11 cellular contexts compared by ENCODE assay signal in the genomic region with DNA sequence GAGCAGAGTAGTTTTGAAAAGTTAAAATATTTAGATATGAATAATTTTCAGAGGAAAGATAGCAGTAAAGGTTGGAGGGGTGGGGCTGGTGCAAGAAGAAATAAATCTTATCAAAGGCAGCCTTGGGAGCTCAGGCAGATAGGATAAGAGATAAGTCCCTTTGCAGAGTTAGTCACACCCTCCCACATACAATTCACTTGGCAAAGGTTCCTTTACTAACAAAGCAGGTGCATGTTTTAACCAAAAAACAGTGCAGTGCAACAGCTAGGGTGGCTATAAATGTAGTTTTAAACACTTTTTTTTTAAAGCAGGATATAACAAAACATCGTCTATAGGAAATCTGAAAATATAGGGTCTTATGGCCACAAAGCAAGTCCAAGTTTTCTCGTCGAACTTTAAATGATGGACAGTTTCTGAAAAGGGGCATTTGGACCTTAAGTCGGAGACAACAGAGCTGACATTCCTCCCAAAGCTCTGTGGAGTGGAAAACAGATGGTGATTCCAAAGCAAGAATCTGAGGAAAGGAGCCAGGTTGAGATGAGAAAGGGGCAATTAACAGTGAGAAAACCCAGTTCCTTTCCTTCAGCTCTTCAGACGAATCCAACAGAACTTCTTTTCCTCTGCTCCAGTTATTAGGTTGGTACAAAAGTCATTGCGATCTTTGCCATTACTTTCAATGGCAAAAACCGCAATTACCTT. TPM values are rescaled to one million over a fixed set of nuclear protein-coding genes. Genes with fewer than 3 reads are reported as not detected.
A peak's percentile ranks its signal among the peaks of the same experiment; 100 is the strongest.
DNase-seq lines count a peak whose midpoint lies in the region; ATAC-seq and TF ChIP-seq lines count a peak whose summit lies in the region.
"Had no signal": no experiment of that assay in that cellular context is flagged by ENCODE, and none has a peak within 500 bp of the region (broad histone marks: within the 10 kb centered on the region; RNA-seq: fewer than 3 reads in every experiment).

No MANE protein-coding gene starts in this region.

- WGBS in upper lobe of left lung, 2 donors: 81 to 85% methylated on average over 7 of the region's 7 CpGs

- no peak overlapping the region for H2AFZ ChIP-seq in Loucy (ENCODE audit: low read length)

- peak overlapping the region; percentile 80 for H3K27ac ChIP-seq in CD8-positive, alpha-beta T cell (ENCODE audit: low read depth, low read length)
- peak overlapping the region; percentile 66 for H3K27ac ChIP-seq in naive thymus-derived CD4-positive, alpha-beta T cell (ENCODE audit: low read depth, low read length)
- H3K27ac ChIP-seq in upper lobe of left lung: peak overlapping the region in 2 of 4 donors; percentile 45 to 57

- H3F3A ChIP-seq in Loucy (ENCODE audit: low read depth): peaks cover 22% of the 10 kb centered on the region; the same call in 1 of the 2 replicates

- no peaks in the 10 kb centered on the region for H3K9me2 ChIP-seq in Loucy (replicated peaks; ENCODE audit: low read depth, low read length)

- no peak for TF ChIP-seq CTCF in CD8-positive, alpha-beta T cell (IDR thresholded peaks at IDR 0.05)
- no peak for TF ChIP-seq CTCF in Loucy (conservative IDR thresholded peaks at IDR 0.05; ENCODE audit: low read length)
- no peak for TF ChIP-seq CTCF in upper lobe of left lung (IDR thresholded peaks at IDR 0.05)

- TF ChIP-seq POLR2A in upper lobe of left lung (IDR thresholded peaks at IDR 0.05): no peak

- no peaks in the 10 kb centered on the region for H3K9me3 Mint-ChIP-seq in CD8-positive, alpha-beta T cell
- peaks cover 0 to 7% (median 0%) of the 10 kb centered on the region in 11 donors for H3K9me3 Mint-ChIP-seq in naive thymus-derived CD4-positive, alpha-beta T cell
- H3K9me3 Mint-ChIP-seq: activated CD4-positive, alpha-beta memory T cell treated with anti-CD3 and anti-CD28 coated beads for 36 hours; activated naive CD8-positive, alpha-beta T cell treated with anti-CD3 and anti-CD28 coated beads, Interleukin-2, amount 10 ng/mL, durations not matched to agents 7 days and 5 days had no signal

- CTCF ChIA-PET in CD8-positive, alpha-beta T cell (lab: Charles Lee): interaction anchor here (1.0 to 1.4 kb wide), 4 partner anchors 12 to 55 kb away, joined by 4 to 6 read pairs (median 5); partner anchors contain the start of gene EPHA4
- CTCF ChIA-PET in naive thymus-derived CD4-positive, alpha-beta T cell (lab: Charles Lee): interaction anchor here (1.4 kb wide), 1 partner anchor 52 kb away, joined by 4 read pairs; no protein-coding TSS in a partner anchor

- peak overlapping the region; percentile 38 for H3K4me3 Mint-ChIP-seq in CD8-positive, alpha-beta T cell
- peak overlapping the region in 4 of 10 donors; percentile 1 to 67 (median 58) for H3K4me3 Mint-ChIP-seq in naive thymus-derived CD4-positive, alpha-beta T cell
- H3K4me3 Mint-ChIP-seq: activated CD4-positive, alpha-beta memory T cell treated with anti-CD3 and anti-CD28 coated beads for 36 hours; activated naive CD8-positive, alpha-beta T cell treated with anti-CD3 and anti-CD28 coated beads, Interleukin-2, amount 10 ng/mL, durations not matched to agents 7 days and 5 days had no signal

- H3K9me3 ChIP-seq in CD8-positive, alpha-beta T cell (ENCODE audit: low read length): no peaks in the 10 kb centered on the region
- H3K9me3 ChIP-seq in Loucy (ENCODE audit: insufficient read depth, low read depth, low read length): no peaks in the 10 kb centered on the region
- H3K9me3 ChIP-seq in naive thymus-derived CD4-positive, alpha-beta T cell (ENCODE audit: control insufficient read depth in 2 of 3, low read length in 3 of 3): no peaks in the 10 kb centered on the region
- no peaks in the 10 kb centered on the region for H3K9me3 ChIP-seq in upper lobe of left lung
- H3K9me3 ChIP-seq: Caco-2 had no signal

- H3K27me3 Mint-ChIP-seq in CD8-positive, alpha-beta T cell (ENCODE audit: low read depth): no peaks in the 10 kb centered on the region
- H3K27me3 Mint-ChIP-seq in naive thymus-derived CD4-positive, alpha-beta T cell: no peaks in the 10 kb centered on the region
- H3K27me3 Mint-ChIP-seq: activated CD4-positive, alpha-beta memory T cell treated with anti-CD3 and anti-CD28 coated beads for 36 hours; activated naive CD8-positive, alpha-beta T cell treated with anti-CD3 and anti-CD28 coated beads, Interleukin-2, amount 10 ng/mL, durations not matched to agents 7 days and 5 days had no signal

- no peak overlapping the region for H3K4me3 ChIP-seq in CD8-positive, alpha-beta T cell (ENCODE audit: low read depth, low read length)
- H3K4me3 ChIP-seq in Loucy (ENCODE audit: low read length, poor library complexity, severe bottlenecking) (peak overlapping the region; percentile 71), upper lobe of left lung (no peak overlapping the region)
- H3K4me3 ChIP-seq in naive thymus-derived CD4-positive, alpha-beta T cell (ENCODE audit: low read length): peak overlapping the region; percentile 28

- no peak overlapping the region for H3K27ac Mint-ChIP-seq in CD8-positive, alpha-beta T cell
- H3K27ac Mint-ChIP-seq in naive thymus-derived CD4-positive, alpha-beta T cell: no peak overlapping the region

- H3K9ac ChIP-seq in Loucy (ENCODE audit: low read depth, low read length, poor library complexity, severe bottlenecking): peak overlapping the region; percentile 82

- DNase-seq in CD8-positive, alpha-beta T cell: no peak
- DNase-seq in dermis blood vessel endothelial cell (peak; percentile 51), Ammon's horn (ENCODE audit: low spot score) (no peak), upper lobe of left lung (no peak), amniotic stem cell (lab: John Stamatoyannopoulos, UW) (no peak)
- no peak for DNase-seq in naive thymus-derived CD4-positive, alpha-beta T cell
- DNase-seq: activated naive CD8-positive, alpha-beta T cell treated with anti-CD3 and anti-CD28 coated beads, Interleukin-2, amount 10 ng/mL, durations not matched to agents 7 days and 5 days; SIG-M5 had no signal

- no peak for ATAC-seq in CD8-positive, alpha-beta T cell
- no peak for ATAC-seq in naive thymus-derived CD4-positive, alpha-beta T cell
- no peak for ATAC-seq in upper lobe of left lung (ENCODE audit: low FRiP score in 2 of 2)

- POLR2A ChIA-PET in CD8-positive, alpha-beta T cell (lab: Charles Lee): interaction anchor here (0.6 to 1.7 kb wide), 9 partner anchors 11 to 108 kb away, joined by 3 to 21 read pairs (median 4); partner anchors contain the start of gene EPHA4
- POLR2A ChIA-PET in naive thymus-derived CD4-positive, alpha-beta T cell (lab: Charles Lee): interaction anchor here (0.6 to 4.7 kb wide), 8 partner anchors 8 to 369 kb away, joined by 3 to 47 read pairs (median 4); partner anchors contain the start of gene EPHA4

- TF ChIP-seq EP300 in upper lobe of left lung (IDR thresholded peaks at IDR 0.05): no peak

- intact Hi-C loops in CD8-positive, alpha-beta T cell (cut with DNase I, micrococcal nuclease): loop anchor here (1.0 to 5.0 kb wide), 5 partner anchors 9 to 1977 kb away; partner anchors contain the start of genes EPHA4 (in 2 of the 2), CHPF (in 1 of the 2) and TMEM198 (in 1 of the 2)
- intact Hi-C loops in naive thymus-derived CD4-positive, alpha-beta T cell (cut with micrococcal nuclease): loop anchor here (1.0 to 10.0 kb wide), 7 partner anchors 9 to 208 kb away; partner anchors contain the start of gene EPHA4 (in 2 of the 2)

- no peaks in the 10 kb centered on the region for H3K4me1 Mint-ChIP-seq in CD8-positive, alpha-beta T cell (ENCODE audit: low read depth)
- peaks cover 0 to 31% (median 7%) of the 10 kb centered on the region in 7 donors for H3K4me1 Mint-ChIP-seq in naive thymus-derived CD4-positive, alpha-beta T cell

- peak overlapping the region; percentile 90 for H3K4me2 ChIP-seq in Loucy (ENCODE audit: low read depth, low read length, poor library complexity, severe bottlenecking)

- peaks cover 2% of the 10 kb centered on the region for H3K36me3 Mint-ChIP-seq in CD8-positive, alpha-beta T cell
- H3K36me3 Mint-ChIP-seq in naive thymus-derived CD4-positive, alpha-beta T cell: peaks cover 0 to 15% (median 0%) of the 10 kb centered on the region in 5 donors
- H3K36me3 Mint-ChIP-seq: activated CD4-positive, alpha-beta memory T cell treated with anti-CD3 and anti-CD28 coated beads for 36 hours; activated naive CD8-positive, alpha-beta T cell treated with anti-CD3 and anti-CD28 coated beads, Interleukin-2, amount 10 ng/mL, durations not matched to agents 7 days and 5 days had no signal

- no peaks in the 10 kb centered on the region for H3K79me2 ChIP-seq in Loucy (ENCODE audit: insufficient read depth, low read length)

- H4K20me1 ChIP-seq in Loucy (ENCODE audit: insufficient read depth, low read length, poor library complexity, severe bottlenecking): no peaks in the 10 kb centered on the region

- no peaks in the 10 kb centered on the region for H3K27me3 ChIP-seq in CD8-positive, alpha-beta T cell (ENCODE audit: insufficient read depth, low read length)
- H3K27me3 ChIP-seq in Loucy (ENCODE audit: insufficient read depth, low read length, poor library complexity, severe bottlenecking) (no peaks in the 10 kb centered on the region), upper lobe of left lung (no peaks in the 10 kb centered on the region)
- no peaks in the 10 kb centered on the region for H3K27me3 ChIP-seq in naive thymus-derived CD4-positive, alpha-beta T cell (ENCODE audit: control insufficient read depth in 2 of 2, insufficient read depth in 2 of 2, low read length in 2 of 2)

- no peaks in the 10 kb centered on the region for H3K36me3 ChIP-seq in CD8-positive, alpha-beta T cell (ENCODE audit: insufficient read depth, low read length)
- H3K36me3 ChIP-seq in Loucy (ENCODE audit: insufficient read depth, low read length) (no peaks in the 10 kb centered on the region), upper lobe of left lung (no peaks in the 10 kb centered on the region)
- H3K36me3 ChIP-seq in naive thymus-derived CD4-positive, alpha-beta T cell (ENCODE audit: control insufficient read depth in 2 of 3, insufficient read depth in 3 of 3, low read length in 3 of 3): no peaks in the 10 kb centered on the region

- peaks cover 42% of the 10 kb centered on the region for H3K4me1 ChIP-seq in CD8-positive, alpha-beta T cell (ENCODE audit: insufficient read depth, low read length)
- H3K4me1 ChIP-seq in Loucy (ENCODE audit: insufficient read depth, low read length, poor library complexity, severe bottlenecking) (peaks cover 65% of the 10 kb centered on the region), upper lobe of left lung (peaks cover 28 to 32% (median 31%) of the 10 kb centered on the region in 4 donors)
- H3K4me1 ChIP-seq in naive thymus-derived CD4-positive, alpha-beta T cell (ENCODE audit: control insufficient read depth in 2 of 2, insufficient read depth in 2 of 2, low read length in 2 of 2): peaks cover 46 to 53% of the 10 kb centered on the region in 2 donors

RNA-seq across cellular contexts. Expression of gene EPHA4, which starts 53.0 kb away (rescaled TPM):
- total RNA-seq in CD8-positive, alpha-beta T cell: 10 to 100 TPM; 65.5 to 68.6 TPM
- total RNA-seq in dermis blood vessel endothelial cell (10.6 and 21.1 TPM in 2 replicates), upper lobe of left lung (10 to 100 TPM in 5 of 6 donors, 1 to 10 TPM in 1; 9.5 to 33.5 (median 22.3) TPM)
- total RNA-seq in naive thymus-derived CD4-positive, alpha-beta T cell: 10 to 100 TPM; 12.4 to 42.8 (median 30.6) TPM
- polyA plus RNA-seq in naive thymus-derived CD4-positive, alpha-beta T cell: 10 to 100 TPM in 1 of 2 donors, 1 to 10 TPM in 1; 8.3 to 16.1 TPM

Comparison
In these comparisons a context has a peak if more than half of its experiments do, and no peak if none do; other contexts are left out.
1. H3K4me3 ChIP-seq: peak in Loucy (single experiment) and naive thymus-derived CD4-positive, alpha-beta T cell (single experiment); none in CD8-positive, alpha-beta T cell (single experiment) and upper lobe of left lung (0 of 4).